Comparison of ENCODE assay signal across 32 cellular contexts in the genomic region with DNA sequence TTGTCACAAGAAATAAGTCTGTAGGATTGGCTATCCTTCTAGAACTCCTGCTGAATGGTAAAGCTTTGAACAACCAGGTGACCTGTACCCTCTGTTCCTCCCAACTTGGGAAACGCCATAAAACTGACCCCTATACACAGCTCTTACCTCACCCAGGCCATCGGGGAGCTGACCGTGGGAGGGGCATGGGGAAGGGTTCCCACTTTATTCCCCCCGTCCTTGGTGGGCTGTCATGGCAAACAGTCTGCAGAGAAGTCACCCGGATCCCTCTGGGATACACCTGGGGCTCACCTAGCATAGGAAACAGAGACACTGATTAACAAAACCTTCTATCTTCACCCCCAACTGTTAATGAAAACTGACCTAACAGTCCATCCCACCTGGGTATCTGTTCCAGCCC. TPM values are rescaled to one million over a fixed set of nuclear protein-coding genes. Genes with fewer than 3 reads are reported as not detected.
DNase-seq lines count a peak whose midpoint lies in the region; ATAC-seq and TF ChIP-seq lines count a peak whose summit lies in the region.
"Had no signal": no experiment of that assay in that cellular context is flagged by ENCODE, and none has a peak within 500 bp of the region (broad histone marks: within the 10 kb centered on the region; RNA-seq: fewer than 3 reads in every experiment).

No MANE protein-coding gene starts in this region.

- peaks cover 13% of the 10 kb centered on the region for H3K4me1 Mint-ChIP-seq in activated naive CD8-positive, alpha-beta T cell (ENCODE audit: low read depth)
- H3K4me1 Mint-ChIP-seq in activated naive CD8-positive, alpha-beta T cell treated with anti-CD3 and anti-CD28 coated beads for 36 hours = peaks cover 18% of the 10 kb centered on the region
- H3K4me1 Mint-ChIP-seq in T-helper 17 cell (peaks cover 14% of the 10 kb centered on the region), progenitor cell of endocrine pancreas (ENCODE audit: low read depth) (peaks cover 11% of the 10 kb centered on the region)

- H3K9ac ChIP-seq in mesenchymal stem cell (ENCODE audit: low read length) = peak overlapping the region; percentile 92
- H3K9ac ChIP-seq: parathyroid adenoma had no signal

- no peak overlapping the region for H2BK120ac ChIP-seq in mesenchymal stem cell (ENCODE audit: low read depth, low read length)

- H2BK5ac ChIP-seq in mesenchymal stem cell (ENCODE audit: low read depth, low read length, poor library complexity, severe bottlenecking) = no peak overlapping the region

- no peak overlapping the region for H3K14ac ChIP-seq in mesenchymal stem cell (ENCODE audit: low read length in 2 of 2)

- no peak overlapping the region for H3K27ac ChIP-seq in mesenchymal stem cell (ENCODE audit: low read length, poor library complexity, severe bottlenecking)
- H3K27ac ChIP-seq: A549, parathyroid adenoma had no signal

- no peak overlapping the region for H3K4me2 ChIP-seq in mesenchymal stem cell (ENCODE audit: low read length, poor library complexity, severe bottlenecking)

- H4K8ac ChIP-seq in mesenchymal stem cell (ENCODE audit: low read length) = no peak overlapping the region

- ATAC-seq in T-helper 17 cell = no peak
- ATAC-seq: A549; activated T-cell treated with anti-CD3 and anti-CD28 coated beads, Interleukin-2, amount 50 U/mL, for 4 hours; left lung; right cardiac atrium had no signal

- H3K9me3 Mint-ChIP-seq in activated naive CD8-positive, alpha-beta T cell (ENCODE audit: low read depth) = no peaks in the 10 kb centered on the region
- no peaks in the 10 kb centered on the region for H3K9me3 Mint-ChIP-seq in activated naive CD8-positive, alpha-beta T cell treated with anti-CD3 and anti-CD28 coated beads for 36 hours
- H3K9me3 Mint-ChIP-seq in progenitor cell of endocrine pancreas (ENCODE audit: low read depth) = no peaks in the 10 kb centered on the region
- H3K9me3 Mint-ChIP-seq: activated T-cell treated with anti-CD3 and anti-CD28 coated beads, Interleukin-2, amount 50 U/mL, for 4 hours; T-helper 1 cell treated with Interleukin-12 subunit alpha and Interleukin-12 subunit beta and Interleukin-4 antibody, amounts not matched to agents 30 μg/mL and 1 μg/mL, for 36 hours had no signal

- H3K27me3 ChIP-seq in mesenchymal stem cell (ENCODE audit: control insufficient read depth in 1 of 2, insufficient read depth in 1 of 2, low read length in 2 of 2) = no peaks in the 10 kb centered on the region
- H3K27me3 ChIP-seq: left lung, upper lobe of left lung had no signal

- H3K27ac Mint-ChIP-seq in activated naive CD8-positive, alpha-beta T cell = no peak overlapping the region
- no peak overlapping the region for H3K27ac Mint-ChIP-seq in activated naive CD8-positive, alpha-beta T cell treated with anti-CD3 and anti-CD28 coated beads for 36 hours
- H3K27ac Mint-ChIP-seq in T-helper 17 cell (peak overlapping the region; percentile 34), progenitor cell of endocrine pancreas (no peak overlapping the region)
- H3K27ac Mint-ChIP-seq: T-helper 1 cell treated with Interleukin-12 subunit alpha and Interleukin-12 subunit beta and Interleukin-4 antibody, amounts not matched to agents 30 μg/mL and 1 μg/mL, for 36 hours had no signal

- peak overlapping the region; percentile 91 for H3K4me3 Mint-ChIP-seq in activated naive CD8-positive, alpha-beta T cell
- H3K4me3 Mint-ChIP-seq in activated naive CD8-positive, alpha-beta T cell treated with anti-CD3 and anti-CD28 coated beads for 36 hours = no peak overlapping the region
- H3K4me3 Mint-ChIP-seq in T-helper 17 cell (peak overlapping the region; percentile 61), progenitor cell of endocrine pancreas (ENCODE audit: low read depth) (peak overlapping the region; percentile 34)

- H3K9me3 ChIP-seq in T-helper 17 cell (ENCODE audit: control insufficient read depth, low read length, poor library complexity, severe bottlenecking) (no peaks in the 10 kb centered on the region), mesenchymal stem cell (ENCODE audit: control insufficient read depth, low read length) (no peaks in the 10 kb centered on the region)
- H3K9me3 ChIP-seq: A549, HAP-1, left lung, upper lobe of left lung had no signal

- H3K4me1 ChIP-seq in mesenchymal stem cell (ENCODE audit: control insufficient read depth, insufficient read depth, low read depth, low read length) = peaks cover 16% of the 10 kb centered on the region

- no peak overlapping the region for H3K23ac ChIP-seq in mesenchymal stem cell (ENCODE audit: low read length in 2 of 2)

- 90% methylated on average over 5 of the region's 5 CpGs for WGBS in mesenchymal stem cell

- no peaks in the 10 kb centered on the region for H3K36me3 Mint-ChIP-seq in activated naive CD8-positive, alpha-beta T cell
- H3K36me3 Mint-ChIP-seq in activated naive CD8-positive, alpha-beta T cell treated with anti-CD3 and anti-CD28 coated beads for 36 hours = no peaks in the 10 kb centered on the region
- peaks cover 2% of the 10 kb centered on the region for H3K36me3 Mint-ChIP-seq in T-helper 17 cell (ENCODE audit: low read depth)
- peaks cover 1% of the 10 kb centered on the region for H3K36me3 Mint-ChIP-seq in progenitor cell of endocrine pancreas (ENCODE audit: insufficient read depth)

- H3K4ac ChIP-seq in mesenchymal stem cell (ENCODE audit: low read depth in 1 of 2, low read length in 2 of 2) = no peak overlapping the region

- no peak for DNase-seq in activated naive CD8-positive, alpha-beta T cell treated with anti-CD3 and anti-CD28 coated beads for 36 hours
- DNase-seq in T-helper 17 cell (no peak), mesenchymal stem cell (no peak), progenitor cell of endocrine pancreas (ENCODE audit: low spot score, unreplicated experiment) (no peak), NOMO-1 treated with DMSO at 0.1 percent for 48 hours (lab: John Stamatoyannopoulos, UW; ENCODE audit: unreplicated experiment) (no peak), NCI-H1105 treated with DMSO at 0.1 percent for 48 hours (lab: John Stamatoyannopoulos, UW) (no peak)
- no peak for DNase-seq in activated CD8-positive, alpha-beta memory T cell treated with anti-CD3 and anti-CD28 coated beads, Interleukin-2, amount 50 U/mL, for 4 hours
- DNase-seq: activated CD4-positive, alpha-beta T cell treated with anti-CD3 and anti-CD28 coated beads for 1 hour; activated naive CD4-positive, alpha-beta T cell treated with Interleukin-2 at 50 U/mL for 16 hours; activated T-cell treated with anti-CD3 and anti-CD28 coated beads, Interleukin-2, amount 50 U/mL, for 4 hours; aorta; caudate nucleus; dermis blood vessel endothelial cell; DMS53; hypothalamus; left lung; mesendoderm; NCI-H1436 treated with DMSO at 0.1 percent for 48 hours; NCI-H446; NCI-H774; right cardiac atrium; RPMI8226; stimulated activated CD4-positive, alpha-beta T cell treated with anti-CD3 and anti-CD28 coated beads, Interleukin-4, amount 100 ng/mL, for 1 hour; upper lobe of left lung had no signal

- H3K36me3 ChIP-seq in mesenchymal stem cell (ENCODE audit: control insufficient read depth in 1 of 2, insufficient read depth in 2 of 2, low read depth in 1 of 2, low read length in 2 of 2) = peaks cover 28 to 34% of the 10 kb centered on the region in 2 experiments

- peaks cover 15% of the 10 kb centered on the region for H3K79me1 ChIP-seq in mesenchymal stem cell (replicated peaks; ENCODE audit: low read length, poor library complexity, severe bottlenecking)

- no peak overlapping the region for H2AK5ac ChIP-seq in mesenchymal stem cell (ENCODE audit: low read length, severe bottlenecking)

- H3K27me3 Mint-ChIP-seq in activated naive CD8-positive, alpha-beta T cell = no peaks in the 10 kb centered on the region
- peaks cover 10% of the 10 kb centered on the region for H3K27me3 Mint-ChIP-seq in activated naive CD8-positive, alpha-beta T cell treated with anti-CD3 and anti-CD28 coated beads for 36 hours
- peaks cover 5% of the 10 kb centered on the region for H3K27me3 Mint-ChIP-seq in T-helper 17 cell
- H3K27me3 Mint-ChIP-seq in progenitor cell of endocrine pancreas = peaks cover 8% of the 10 kb centered on the region

- no peak overlapping the region for H2AFZ ChIP-seq in mesenchymal stem cell (ENCODE audit: low read depth, low read length)
- H2AFZ ChIP-seq: parathyroid adenoma had no signal

- H4K91ac ChIP-seq in mesenchymal stem cell (ENCODE audit: low read length) = no peak overlapping the region

- H3K18ac ChIP-seq in mesenchymal stem cell (ENCODE audit: low read depth in 1 of 2, low read length in 2 of 2) = no peak overlapping the region

- no peak overlapping the region for H2BK15ac ChIP-seq in mesenchymal stem cell (ENCODE audit: low read depth, poor library complexity, severe bottlenecking)

- no peak overlapping the region for H2BK12ac ChIP-seq in mesenchymal stem cell (ENCODE audit: low read length in 2 of 2)

- H3K4me3 ChIP-seq in mesenchymal stem cell (ENCODE audit: insufficient read depth in 1 of 2, low read depth in 1 of 2, low read length in 2 of 2) = no peak overlapping the region
- H3K4me3 ChIP-seq: A549, HAP-1, left lung, upper lobe of left lung had no signal

- no peak for TF ChIP-seq CTCF in progenitor cell of endocrine pancreas (IDR thresholded peaks at IDR 0.05; ENCODE audit: unreplicated experiment)

RNA-seq across cellular contexts. Expression of gene FRS3, which starts 1.8 kb away (rescaled TPM):
- total RNA-seq in activated naive CD8-positive, alpha-beta T cell treated with anti-CD3 and anti-CD28 coated beads for 36 hours = 1 to 10 TPM; 3.1 to 5.2 TPM
- total RNA-seq in T-helper 17 cell (1 to 10 TPM; 5.2 to 6.9 TPM), progenitor cell of endocrine pancreas (6.3 and 7.6 TPM in 2 replicates)
- 3.6 TPM for polyA plus RNA-seq in mesenchymal stem cell (2013, experiment 1 of 2)
- polyA plus RNA-seq in mesenchymal stem cell (2013, experiment 2 of 2) = 2.9 TPM

RNA-seq across cellular contexts. Expression of gene PRICKLE4, which starts 2.7 kb away (rescaled TPM):
- not detected for total RNA-seq in activated naive CD8-positive, alpha-beta T cell treated with anti-CD3 and anti-CD28 coated beads for 36 hours
- total RNA-seq in T-helper 17 cell (not detected), progenitor cell of endocrine pancreas (4.3 and 4.9 TPM in 2 replicates)
- 0.33 TPM for polyA plus RNA-seq in mesenchymal stem cell (2013, experiment 1 of 2)
- polyA plus RNA-seq in mesenchymal stem cell (2013, experiment 2 of 2) = 0.15 TPM
- total RNA-seq: activated T-cell treated with anti-CD3 and anti-CD28 coated beads, Interleukin-2, amount 50 U/mL, for 4 hours; G401; SK-MEL-5 had no signal

RNA-seq across cellular contexts. Expression of gene TOMM6, which starts 9.6 kb away (rescaled TPM):
- 100 to 1,000 TPM; 423 to 429 TPM for total RNA-seq in activated naive CD8-positive, alpha-beta T cell treated with anti-CD3 and anti-CD28 coated beads for 36 hours
- total RNA-seq in T-helper 17 cell = 100 to 1,000 TPM in 1 of 2 donors, 10 to 100 TPM in 1; 99.1 to 111 TPM
- polyA plus RNA-seq in mesenchymal stem cell (2013, experiment 1 of 2) = 244 TPM
- polyA plus RNA-seq in mesenchymal stem cell (2013, experiment 2 of 2) = 241 TPM
- total RNA-seq in progenitor cell of endocrine pancreas = 172 and 184 TPM in 2 replicates

RNA-seq across cellular contexts. Expression of gene PGC, which starts 30.7 kb away (rescaled TPM):
- total RNA-seq in activated naive CD8-positive, alpha-beta T cell treated with anti-CD3 and anti-CD28 coated beads for 36 hours = not detected
- total RNA-seq in T-helper 17 cell (not detected), progenitor cell of endocrine pancreas (not detected in 2 replicates)
- polyA plus RNA-seq in mesenchymal stem cell (2013, experiment 1 of 2) = not detected
- polyA plus RNA-seq in mesenchymal stem cell (2013, experiment 2 of 2) = not detected
- total RNA-seq: dermis blood vessel endothelial cell, G401, SK-MEL-5, subcutaneous adipose tissue had no signal
- polyA plus RNA-seq: A549 had no signal

RNA-seq across cellular contexts. Expression of gene TFEB, which starts 42.5 kb away (rescaled TPM):
- 10 to 100 TPM in 1 of 2 experiments, 1 to 10 TPM in 1; 9.3 to 11.5 TPM for total RNA-seq in activated naive CD8-positive, alpha-beta T cell treated with anti-CD3 and anti-CD28 coated beads for 36 hours
- total RNA-seq in T-helper 17 cell (10 to 100 TPM; 17.6 to 18.9 TPM), progenitor cell of endocrine pancreas (0.48 and 0.55 TPM in 2 replicates)
- polyA plus RNA-seq in mesenchymal stem cell (2013, experiment 1 of 2) = 7.4 TPM
- polyA plus RNA-seq in mesenchymal stem cell (2013, experiment 2 of 2) = 7.9 TPM
